Comparison of ENCODE assay signal across 8 cellular contexts in the genomic region with DNA sequence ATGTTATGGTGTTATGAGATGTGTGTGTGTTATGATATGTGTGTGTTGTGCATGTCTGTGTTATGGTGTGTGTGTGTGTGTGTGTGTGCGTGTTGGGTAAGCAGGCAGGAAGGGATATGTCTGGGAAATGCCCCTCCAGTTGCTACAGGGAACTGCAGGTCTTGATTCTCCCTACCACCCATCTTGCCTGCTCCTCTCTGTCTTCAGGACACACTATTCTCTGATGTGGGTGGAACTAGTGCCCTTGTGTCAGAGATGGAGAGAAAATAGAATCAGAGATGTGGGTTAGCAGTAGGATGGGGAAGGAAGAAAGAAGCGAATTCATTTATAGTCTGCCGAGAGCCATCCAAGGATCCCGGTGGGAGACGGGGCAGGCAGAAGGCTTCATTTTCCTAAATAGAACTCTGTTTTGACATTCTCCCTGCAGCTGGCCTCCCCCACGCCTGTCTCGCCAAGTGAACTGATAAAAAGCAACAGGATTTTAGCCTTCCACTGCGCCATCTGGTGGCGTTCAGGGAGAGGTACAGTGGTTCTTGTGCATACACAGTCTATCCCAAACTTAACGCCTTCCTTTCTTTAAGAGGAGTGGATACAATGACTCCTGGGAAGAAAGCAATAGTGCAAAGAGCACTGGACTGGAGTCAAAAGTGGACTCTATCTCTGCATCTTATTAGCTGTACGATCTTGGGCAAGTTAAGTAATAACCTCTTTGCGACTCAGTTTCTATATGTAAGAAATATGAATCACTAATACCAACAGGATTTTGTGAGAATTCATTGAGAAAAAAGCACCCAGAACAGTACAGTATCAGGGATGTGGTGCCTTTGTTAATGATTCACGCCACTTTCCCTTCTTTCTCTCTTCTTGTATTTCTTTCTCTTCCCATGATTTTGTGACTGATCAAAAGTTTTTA. TPM values are rescaled to one million over a fixed set of nuclear protein-coding genes. Genes with fewer than 3 reads are reported as not detected.
DNase-seq lines count a peak whose midpoint lies in the region; ATAC-seq, FAIRE-seq and TF ChIP-seq lines count a peak whose summit lies in the region.

No MANE protein-coding gene starts in this region.

- H3K4me1 ChIP-seq in A673 (ENCODE audit: insufficient read depth, low read length, poor library complexity, severe bottlenecking) = no peaks in the 10 kb centered on the region

- H3K9me3 ChIP-seq in A673 (ENCODE audit: low read depth, low read length, poor library complexity, severe bottlenecking) = no peaks in the 10 kb centered on the region

- H3K36me3 ChIP-seq in A673 (ENCODE audit: insufficient read depth, low read length, poor library complexity, severe bottlenecking) = no peaks in the 10 kb centered on the region
- H3K36me3 ChIP-seq in bronchial epithelial cell (ENCODE audit: control insufficient read depth, insufficient read depth, low read length) = no peaks in the 10 kb centered on the region

- no peaks in the 10 kb centered on the region for H3K9me3 Mint-ChIP-seq in WTC11

- no TSS peak for BruUV-seq in A673 (replicated peaks; lab: Mats Ljungman, UMichigan)

- CTCF ChIA-PET in A673 (lab: Charles Lee) = interaction anchor here (0.9 to 2.7 kb wide), 2 partner anchors 48 to 621 kb away, joined by 6 to 17 read pairs; no protein-coding TSS in a partner anchor
- CTCF ChIA-PET in WTC11 (lab: Charles Lee) = interaction anchor here (0.6 to 3.1 kb wide), 10 partner anchors 9 to 154 kb away, joined by 3 to 19 read pairs (median 4); no protein-coding TSS in a partner anchor

- H3K27ac Mint-ChIP-seq in WTC11 = no peak overlapping the region

- intact Hi-C loops in A673 (cut with micrococcal nuclease; ENCODE audit: unreplicated experiment) = loop anchor here (1.0 to 10.0 kb wide), 5 partner anchors 48 to 963 kb away; no protein-coding TSS in a partner anchor

- POLR2A ChIA-PET in A673 (lab: Charles Lee; ENCODE audit: low non-redundant PET) (no interaction called here), WTC11 (lab: Charles Lee) (no interaction called here)

- H3K27ac ChIP-seq in A673 (ENCODE audit: low read depth, low read length, poor library complexity, severe bottlenecking) = no peak overlapping the region

- H3K36me3 Mint-ChIP-seq in WTC11 = no peaks in the 10 kb centered on the region

- no peak for FAIRE-seq in bronchial epithelial cell (lab: Jason Lieb, UNC)

- ATAC-seq in GM18517 (IDR thresholded peaks at IDR 0.05; ENCODE audit: unreplicated experiment) (peak; percentile 77), HG03045 (IDR thresholded peaks at IDR 0.05; ENCODE audit: unreplicated experiment) (peak; percentile 84), WTC11 (peak; percentile 82)

- H3K27me3 Mint-ChIP-seq in WTC11 (ENCODE audit: low read depth) = peaks cover 7% of the 10 kb centered on the region

- TF ChIP-seq CTCF in A673 (conservative IDR thresholded peaks at IDR 0.05; ENCODE audit: low read depth, low read length) (peak; percentile 92), WTC11 (IDR thresholded peaks at IDR 0.05) (peak; percentile 90; the same call in 1 of the 2 replicates), bronchial epithelial cell (IDR thresholded peaks at IDR 0.05; ENCODE audit: insufficient read depth, low read length, severe bottlenecking) (peak; percentile 86)

- no peaks in the 10 kb centered on the region; the same call in 1 of the 2 replicates for H3K4me1 Mint-ChIP-seq in WTC11

- H3K27me3 ChIP-seq in A673 (replicated peaks; ENCODE audit: insufficient read depth, low read depth, low read length, poor library complexity) = no peaks in the 10 kb centered on the region
- H3K27me3 ChIP-seq in bronchial epithelial cell (ENCODE audit: control insufficient read depth, insufficient read depth, low read length) = no peaks in the 10 kb centered on the region

- no peak overlapping the region for H3K4me3 Mint-ChIP-seq in WTC11

- no peak overlapping the region for H3K4me3 ChIP-seq in A673 (ENCODE audit: low read depth, low read length, poor library complexity, severe bottlenecking)
- no peak overlapping the region for H3K4me3 ChIP-seq in bronchial epithelial cell (ENCODE audit: low read depth, low read length)

- DNase-seq in A673 (ENCODE audit: low spot score) = peak; percentile 85
- DNase-seq in NCI-H2196 treated with DMSO at 0.1 percent for 48 hours (lab: John Stamatoyannopoulos, UW; ENCODE audit: unreplicated experiment) = peak; percentile 69
- DNase-seq in WTC11 (ENCODE audit: low spot score) = peak; percentile 73
- peak; percentile 68 for DNase-seq in bronchial epithelial cell (ENCODE audit: low read depth)
- DNase-seq in kidney tubule cell (ENCODE audit: low spot score) = peak; percentile 79
- peak; percentile 71 to 72 for DNase-seq in stimulated activated CD4-positive, alpha-beta T cell treated with anti-CD3 and anti-CD28 coated beads, Interleukin-2, amount 100 ng/mL, for 24 hours

TF ChIP-seq in WTC11, 78 proteins besides CTCF, POLR2A, EP300 and RAD21 (continues in another document):
- no peak for TF ChIP-seq ESRRA (CRISPR knock-in tag; IDR thresholded peaks at IDR 0.05; ENCODE audit: borderline replicate concordance)
- TF ChIP-seq TEAD1 (CRISPR knock-in tag; IDR thresholded peaks at IDR 0.05) = no peak
- TF ChIP-seq RORB (CRISPR knock-in tag; IDR thresholded peaks at IDR 0.05) = no peak
- TF ChIP-seq ZNF138 (CRISPR knock-in tag; conservative IDR thresholded peaks at IDR 0.05) = no peak
- no peak for TF ChIP-seq FOXK1 (CRISPR knock-in tag; IDR thresholded peaks at IDR 0.05)
- no peak for TF ChIP-seq CBFB (CRISPR knock-in tag; IDR thresholded peaks at IDR 0.05; ENCODE audit: low read depth)
- TF ChIP-seq AR (CRISPR knock-in tag; IDR thresholded peaks at IDR 0.05) = no peak
- no peak for TF ChIP-seq E2F1 (CRISPR knock-in tag; IDR thresholded peaks at IDR 0.05)
- no peak for TF ChIP-seq ZNF423 (CRISPR knock-in tag; IDR thresholded peaks at IDR 0.05)
- TF ChIP-seq FOXP1 (CRISPR knock-in tag; IDR thresholded peaks at IDR 0.05; ENCODE audit: borderline replicate concordance) = no peak
- TF ChIP-seq ATF2 (CRISPR knock-in tag; IDR thresholded peaks at IDR 0.05; ENCODE audit: borderline replicate concordance, low read depth) = no peak
- TF ChIP-seq PRRX2 (CRISPR knock-in tag; IDR thresholded peaks at IDR 0.05) = no peak
- TF ChIP-seq IRF2 (CRISPR knock-in tag; IDR thresholded peaks at IDR 0.05; ENCODE audit: borderline replicate concordance, low read depth) = no peak
- no peak for TF ChIP-seq TP53 (CRISPR knock-in tag; IDR thresholded peaks at IDR 0.05)

RNA-seq across cellular contexts. Expression of gene MGST2, which starts 14.1 kb away (rescaled TPM):
- total RNA-seq in A673 (2021) (7.0 and 8.6 TPM in 2 replicates), WTC11 (2021) (13.6 to 14.9 TPM (median 14.8 TPM) in 3 replicates), bronchial epithelial cell (28.7 and 30.5 TPM in 2 replicates)
